In the genomic region with DNA sequence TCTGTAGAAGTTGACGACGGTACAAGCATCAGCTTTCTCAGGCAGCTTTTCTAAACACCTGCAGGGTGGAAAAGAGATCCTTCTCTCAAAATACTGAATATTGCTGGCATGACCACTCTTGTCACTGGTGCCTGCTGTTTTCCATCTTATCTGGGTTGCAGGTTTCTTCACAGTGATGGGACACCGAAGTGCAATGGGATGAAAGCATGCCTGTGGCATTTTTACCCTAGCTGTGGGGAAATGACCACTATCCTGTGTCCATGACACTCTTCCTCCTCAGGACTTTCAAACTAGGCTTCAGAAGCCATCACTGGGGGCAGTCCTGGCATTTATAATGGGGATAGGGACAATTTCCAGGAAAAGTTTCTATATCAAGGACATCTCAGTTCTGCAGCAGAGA, we compare ENCODE assay signal across 1 cellular context.
A peak's percentile ranks its signal among the peaks of the same experiment; 100 is the strongest.
TF ChIP-seq lines count a peak whose summit lies in the region.

No MANE protein-coding gene starts in this region.

TF ChIP-seq in GM12878, 131 proteins besides CTCF, POLR2A, EP300 and RAD21 (continued from another document):
- TF ChIP-seq, protein P1, sequence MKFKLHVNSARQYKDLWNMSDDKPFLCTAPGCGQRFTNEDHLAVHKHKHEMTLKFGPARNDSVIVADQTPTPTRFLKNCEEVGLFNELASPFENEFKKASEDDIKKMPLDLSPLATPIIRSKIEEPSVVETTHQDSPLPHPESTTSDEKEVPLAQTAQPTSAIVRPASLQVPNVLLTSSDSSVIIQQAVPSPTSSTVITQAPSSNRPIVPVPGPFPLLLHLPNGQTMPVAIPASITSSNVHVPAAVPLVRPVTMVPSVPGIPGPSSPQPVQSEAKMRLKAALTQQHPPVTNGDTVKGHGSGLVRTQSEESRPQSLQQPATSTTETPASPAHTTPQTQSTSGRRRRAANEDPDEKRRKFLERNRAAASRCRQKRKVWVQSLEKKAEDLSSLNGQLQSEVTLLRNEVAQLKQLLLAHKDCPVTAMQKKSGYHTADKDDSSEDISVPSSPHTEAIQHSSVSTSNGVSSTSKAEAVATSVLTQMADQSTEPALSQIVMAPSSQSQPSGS (IDR thresholded peaks at IDR 0.05; ENCODE audit: low read length): no peak
- TF ChIP-seq SREBF2 (IDR thresholded peaks at IDR 0.05; ENCODE audit: low read length) (no peak), SIX5 (IDR thresholded peaks at IDR 0.05; ENCODE audit: low read depth, low read length, severe bottlenecking) (no peak), SREBF1 (IDR thresholded peaks at IDR 0.05; ENCODE audit: low read length) (no peak), SIN3A (IDR thresholded peaks at IDR 0.05; ENCODE audit: low read depth, low read length) (no peak), DPF2 (IDR thresholded peaks at IDR 0.05) (no peak), SPI1 (IDR thresholded peaks at IDR 0.05; ENCODE audit: borderline replicate concordance, insufficient read depth, low read depth, low read length) (no peak), RELA (IDR thresholded peaks at IDR 0.05; ENCODE audit: borderline replicate concordance, partially characterized antibody) (no peak), RBBP5 (conservative IDR thresholded peaks at IDR 0.05) (no peak), MYB (IDR thresholded peaks at IDR 0.05; ENCODE audit: borderline replicate concordance, low read depth, low read length) (no peak), NR2F1 (conservative IDR thresholded peaks at IDR 0.05) (no peak), WRNIP1 (IDR thresholded peaks at IDR 0.05; ENCODE audit: borderline replicate concordance, low read depth, low read length) (peak; percentile 69; the same call in 1 of the 2 replicates), FOXM1 (IDR thresholded peaks at IDR 0.05; ENCODE audit: low read depth, low read length) (no peak), STAT1 (conservative IDR thresholded peaks at IDR 0.05) (no peak)
- TF ChIP-seq, protein P2, sequence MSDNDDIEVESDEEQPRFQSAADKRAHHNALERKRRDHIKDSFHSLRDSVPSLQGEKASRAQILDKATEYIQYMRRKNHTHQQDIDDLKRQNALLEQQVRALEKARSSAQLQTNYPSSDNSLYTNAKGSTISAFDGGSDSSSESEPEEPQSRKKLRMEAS (IDR thresholded peaks at IDR 0.05; ENCODE audit: low read depth, low read length): no peak
- TF ChIP-seq, protein P3, sequence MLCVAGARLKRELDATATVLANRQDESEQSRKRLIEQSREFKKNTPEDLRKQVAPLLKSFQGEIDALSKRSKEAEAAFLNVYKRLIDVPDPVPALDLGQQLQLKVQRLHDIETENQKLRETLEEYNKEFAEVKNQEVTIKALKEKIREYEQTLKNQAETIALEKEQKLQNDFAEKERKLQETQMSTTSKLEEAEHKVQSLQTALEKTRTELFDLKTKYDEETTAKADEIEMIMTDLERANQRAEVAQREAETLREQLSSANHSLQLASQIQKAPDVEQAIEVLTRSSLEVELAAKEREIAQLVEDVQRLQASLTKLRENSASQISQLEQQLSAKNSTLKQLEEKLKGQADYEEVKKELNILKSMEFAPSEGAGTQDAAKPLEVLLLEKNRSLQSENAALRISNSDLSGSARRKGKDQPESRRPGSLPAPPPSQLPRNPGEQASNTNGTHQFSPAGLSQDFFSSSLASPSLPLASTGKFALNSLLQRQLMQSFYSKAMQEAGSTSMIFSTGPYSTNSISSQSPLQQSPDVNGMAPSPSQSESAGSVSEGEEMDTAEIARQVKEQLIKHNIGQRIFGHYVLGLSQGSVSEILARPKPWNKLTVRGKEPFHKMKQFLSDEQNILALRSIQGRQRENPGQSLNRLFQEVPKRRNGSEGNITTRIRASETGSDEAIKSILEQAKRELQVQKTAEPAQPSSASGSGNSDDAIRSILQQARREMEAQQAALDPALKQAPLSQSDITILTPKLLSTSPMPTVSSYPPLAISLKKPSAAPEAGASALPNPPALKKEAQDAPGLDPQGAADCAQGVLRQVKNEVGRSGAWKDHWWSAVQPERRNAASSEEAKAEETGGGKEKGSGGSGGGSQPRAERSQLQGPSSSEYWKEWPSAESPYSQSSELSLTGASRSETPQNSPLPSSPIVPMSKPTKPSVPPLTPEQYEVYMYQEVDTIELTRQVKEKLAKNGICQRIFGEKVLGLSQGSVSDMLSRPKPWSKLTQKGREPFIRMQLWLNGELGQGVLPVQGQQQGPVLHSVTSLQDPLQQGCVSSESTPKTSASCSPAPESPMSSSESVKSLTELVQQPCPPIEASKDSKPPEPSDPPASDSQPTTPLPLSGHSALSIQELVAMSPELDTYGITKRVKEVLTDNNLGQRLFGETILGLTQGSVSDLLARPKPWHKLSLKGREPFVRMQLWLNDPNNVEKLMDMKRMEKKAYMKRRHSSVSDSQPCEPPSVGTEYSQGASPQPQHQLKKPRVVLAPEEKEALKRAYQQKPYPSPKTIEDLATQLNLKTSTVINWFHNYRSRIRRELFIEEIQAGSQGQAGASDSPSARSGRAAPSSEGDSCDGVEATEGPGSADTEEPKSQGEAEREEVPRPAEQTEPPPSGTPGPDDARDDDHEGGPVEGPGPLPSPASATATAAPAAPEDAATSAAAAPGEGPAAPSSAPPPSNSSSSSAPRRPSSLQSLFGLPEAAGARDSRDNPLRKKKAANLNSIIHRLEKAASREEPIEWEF (IDR thresholded peaks at IDR 0.05; ENCODE audit: insufficient replicate concordance, low read depth, low read length): no peak
- TF ChIP-seq, protein P4, sequence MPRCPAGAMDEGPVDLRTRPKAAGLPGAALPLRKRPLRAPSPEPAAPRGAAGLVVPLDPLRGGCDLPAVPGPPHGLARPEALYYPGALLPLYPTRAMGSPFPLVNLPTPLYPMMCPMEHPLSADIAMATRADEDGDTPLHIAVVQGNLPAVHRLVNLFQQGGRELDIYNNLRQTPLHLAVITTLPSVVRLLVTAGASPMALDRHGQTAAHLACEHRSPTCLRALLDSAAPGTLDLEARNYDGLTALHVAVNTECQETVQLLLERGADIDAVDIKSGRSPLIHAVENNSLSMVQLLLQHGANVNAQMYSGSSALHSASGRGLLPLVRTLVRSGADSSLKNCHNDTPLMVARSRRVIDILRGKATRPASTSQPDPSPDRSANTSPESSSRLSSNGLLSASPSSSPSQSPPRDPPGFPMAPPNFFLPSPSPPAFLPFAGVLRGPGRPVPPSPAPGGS (IDR thresholded peaks at IDR 0.05; ENCODE audit: borderline replicate concordance, insufficient read depth, low read depth, low read length, poor library complexity, severe bottlenecking): no peak
- TF ChIP-seq, protein P5, sequence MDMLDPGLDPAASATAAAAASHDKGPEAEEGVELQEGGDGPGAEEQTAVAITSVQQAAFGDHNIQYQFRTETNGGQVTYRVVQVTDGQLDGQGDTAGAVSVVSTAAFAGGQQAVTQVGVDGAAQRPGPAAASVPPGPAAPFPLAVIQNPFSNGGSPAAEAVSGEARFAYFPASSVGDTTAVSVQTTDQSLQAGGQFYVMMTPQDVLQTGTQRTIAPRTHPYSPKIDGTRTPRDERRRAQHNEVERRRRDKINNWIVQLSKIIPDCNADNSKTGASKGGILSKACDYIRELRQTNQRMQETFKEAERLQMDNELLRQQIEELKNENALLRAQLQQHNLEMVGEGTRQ (IDR thresholded peaks at IDR 0.05; ENCODE audit: borderline replicate concordance, low read depth, low read length): no peak
- TF ChIP-seq, protein P6, sequence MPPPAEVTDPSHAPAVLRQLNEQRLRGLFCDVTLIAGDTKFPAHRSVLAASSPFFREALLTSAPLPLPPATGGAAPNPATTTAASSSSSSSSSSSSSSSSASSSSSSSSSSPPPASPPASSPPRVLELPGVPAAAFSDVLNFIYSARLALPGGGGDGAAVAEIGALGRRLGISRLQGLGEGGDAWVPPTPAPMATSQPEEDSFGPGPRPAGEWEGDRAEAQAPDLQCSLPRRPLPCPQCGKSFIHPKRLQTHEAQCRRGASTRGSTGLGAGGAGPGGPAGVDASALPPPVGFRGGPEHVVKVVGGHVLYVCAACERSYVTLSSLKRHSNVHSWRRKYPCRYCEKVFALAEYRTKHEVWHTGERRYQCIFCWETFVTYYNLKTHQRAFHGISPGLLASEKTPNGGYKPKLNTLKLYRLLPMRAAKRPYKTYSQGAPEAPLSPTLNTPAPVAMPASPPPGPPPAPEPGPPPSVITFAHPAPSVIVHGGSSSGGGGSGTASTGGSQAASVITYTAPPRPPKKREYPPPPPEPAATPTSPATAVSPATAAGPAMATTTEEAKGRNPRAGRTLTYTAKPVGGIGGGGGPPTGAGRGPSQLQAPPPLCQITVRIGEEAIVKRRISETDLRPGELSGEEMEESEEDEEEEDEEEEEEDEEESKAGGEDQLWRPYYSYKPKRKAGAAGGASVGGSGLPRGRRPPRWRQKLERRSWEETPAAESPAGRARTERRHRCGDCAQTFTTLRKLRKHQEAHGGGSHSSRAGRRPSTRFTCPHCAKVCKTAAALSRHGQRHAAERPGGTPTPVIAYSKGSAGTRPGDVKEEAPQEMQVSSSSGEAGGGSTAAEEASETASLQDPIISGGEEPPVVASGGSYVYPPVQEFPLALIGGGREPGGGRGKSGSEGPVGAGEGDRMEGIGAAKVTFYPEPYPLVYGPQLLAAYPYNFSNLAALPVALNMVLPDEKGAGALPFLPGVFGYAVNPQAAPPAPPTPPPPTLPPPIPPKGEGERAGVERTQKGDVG (CRISPR knock-in tag; IDR thresholded peaks at IDR 0.05): peak; percentile 68; the same call in 1 of the 2 replicates
